ENCODE assay signal across 21 cellular contexts in genomic region chr12:96329018-96329417, GRCh38.
DNase-seq lines count a peak whose midpoint lies in the region; ATAC-seq and TF ChIP-seq lines count a peak whose summit lies in the region.
"Had no signal": no experiment of that assay in that cellular context is flagged by ENCODE, and none has a peak within 500 bp of the region (broad histone marks: within the 10 kb centered on the region; RNA-seq: fewer than 3 reads in every experiment).

No MANE protein-coding gene starts in this region.

- H3K4me2 ChIP-seq in DOHH2 (ENCODE audit: low read length) (peak overlapping the region; percentile 41; the same call in 1 of the 2 replicates), OCI-LY7 (ENCODE audit: low read length) (no peak overlapping the region; the same call in 1 of the 2 replicates)

- H3K4me1 ChIP-seq in DOHH2 (ENCODE audit: control insufficient read depth, low read length) (peaks cover 61% of the 10 kb centered on the region), OCI-LY7 (ENCODE audit: insufficient read depth, low read length, poor library complexity, severe bottlenecking) (peaks cover 65% of the 10 kb centered on the region), gastrocnemius medialis (peaks cover 24 to 28% of the 10 kb centered on the region in 2 donors)
- peaks cover 9 to 43% of the 10 kb centered on the region in 2 donors for H3K4me1 ChIP-seq in naive thymus-derived CD4-positive, alpha-beta T cell (ENCODE audit: control insufficient read depth in 2 of 2, insufficient read depth in 2 of 2, low read length in 2 of 2)

- H3K4me3 ChIP-seq in DOHH2 (ENCODE audit: low read length) (no peak overlapping the region), OCI-LY7 (ENCODE audit: low read depth, low read length, poor library complexity, severe bottlenecking) (no peak overlapping the region), gastrocnemius medialis (no peak overlapping the region)
- no peak overlapping the region for H3K4me3 ChIP-seq in naive thymus-derived CD4-positive, alpha-beta T cell (ENCODE audit: low read length)
- H3K4me3 ChIP-seq: GM12878, SK-N-MC had no signal

- peaks cover 72% of the 10 kb centered on the region for H3K4me1 Mint-ChIP-seq in CD4-positive, alpha-beta T cell (ENCODE audit: low read depth)
- peaks cover 46 to 73% (median 61%) of the 10 kb centered on the region in 7 donors for H3K4me1 Mint-ChIP-seq in naive thymus-derived CD4-positive, alpha-beta T cell

- ATAC-seq in CD4-positive, alpha-beta T cell (ENCODE audit: poor library complexity), result no peak
- ATAC-seq in naive thymus-derived CD4-positive, alpha-beta T cell, result no peak
- no peak for ATAC-seq in gastrocnemius medialis
- ATAC-seq: GM12878 had no signal

- no peaks in the 10 kb centered on the region for H3K27me3 ChIP-seq in CD4-positive, alpha-beta T cell (ENCODE audit: control insufficient read depth, insufficient read depth, low read length)
- H3K27me3 ChIP-seq in DOHH2 (ENCODE audit: control insufficient read depth, low read length) (no peaks in the 10 kb centered on the region), gastrocnemius medialis (no peaks in the 10 kb centered on the region)
- no peaks in the 10 kb centered on the region for H3K27me3 ChIP-seq in naive thymus-derived CD4-positive, alpha-beta T cell (ENCODE audit: control insufficient read depth in 2 of 2, insufficient read depth in 2 of 2, low read length in 2 of 2)

- BruUV-seq in OCI-LY7 (replicated peaks; lab: Mats Ljungman, UMichigan), result no TSS peak

- no peaks in the 10 kb centered on the region for H3K9me2 ChIP-seq in DOHH2 (replicated peaks; ENCODE audit: control insufficient read depth, low read length)
- no peaks in the 10 kb centered on the region for H3K9me2 ChIP-seq in OCI-LY7 (ENCODE audit: insufficient read depth, low read length)

- intact Hi-C loops in CD4-positive, alpha-beta T cell (cut with DNase I, micrococcal nuclease), result loop anchor here in 1 of 2 experiments (5.0 kb wide), 2 partner anchors 33 to 68 kb away; no protein-coding TSS in a partner anchor
- intact Hi-C loops in OCI-LY7 (cut with micrococcal nuclease; ENCODE audit: unreplicated experiment) (loop anchor here (5.0 kb wide), 1 partner anchor 292 kb away; the partner anchor contains the start of gene LTA4H), gastrocnemius medialis (cut with DNase I; ENCODE audit: low total_unique reads) (no loop called here)
- intact Hi-C loops in naive thymus-derived CD4-positive, alpha-beta T cell (cut with micrococcal nuclease), result loop anchor here (2.0 to 5.0 kb wide), 3 partner anchors 14 to 52 kb away; no protein-coding TSS in a partner anchor

- POLR2A ChIA-PET in CD4-positive, alpha-beta T cell (lab: Charles Lee), result interaction anchor here (1.6 to 5.3 kb wide), 2 partner anchors 23 to 70 kb away, joined by 4 to 37 read pairs; partner anchors contain the start of gene CDK17
- POLR2A ChIA-PET in OCI-LY7 (lab: Charles Lee), result interaction anchor here (0.6 to 2.4 kb wide), 6 partner anchors 8 to 1916 kb away, joined by 3 to 8 read pairs (median 5); no protein-coding TSS in a partner anchor
- POLR2A ChIA-PET in naive thymus-derived CD4-positive, alpha-beta T cell (lab: Charles Lee), result interaction anchor here (2.5 kb wide), 1 partner anchor 19 kb away, joined by 6 read pairs; no protein-coding TSS in a partner anchor

- H3K27ac ChIP-seq in CD4-positive, alpha-beta T cell (ENCODE audit: low read depth, low read length), result no peak overlapping the region
- H3K27ac ChIP-seq in DOHH2 (ENCODE audit: low read depth, low read length) (no peak overlapping the region), OCI-LY7 (ENCODE audit: low read depth, low read length, poor library complexity, severe bottlenecking) (peak overlapping the region; percentile 96), gastrocnemius medialis (no peak overlapping the region)
- H3K27ac ChIP-seq in naive thymus-derived CD4-positive, alpha-beta T cell (ENCODE audit: low read depth, low read length), result no peak overlapping the region
- H3K27ac ChIP-seq: C4-2B, SK-N-MC had no signal

- no peaks in the 10 kb centered on the region for H3K27me3 Mint-ChIP-seq in CD4-positive, alpha-beta T cell
- no peaks in the 10 kb centered on the region for H3K27me3 Mint-ChIP-seq in naive thymus-derived CD4-positive, alpha-beta T cell

- no peaks in the 10 kb centered on the region for H3K9me3 ChIP-seq in CD4-positive, alpha-beta T cell (ENCODE audit: control insufficient read depth, low read length)
- no peaks in the 10 kb centered on the region for H3K9me3 ChIP-seq in DOHH2 (ENCODE audit: control insufficient read depth, insufficient read depth, low read length)
- no peaks in the 10 kb centered on the region for H3K9me3 ChIP-seq in OCI-LY7 (ENCODE audit: low read length)
- no peaks in the 10 kb centered on the region for H3K9me3 ChIP-seq in naive thymus-derived CD4-positive, alpha-beta T cell (ENCODE audit: control insufficient read depth in 2 of 3, low read length in 3 of 3)
- H3K9me3 ChIP-seq in gastrocnemius medialis, result no peaks in the 10 kb centered on the region

- H3K9me3 Mint-ChIP-seq in CD4-positive, alpha-beta T cell, result no peaks in the 10 kb centered on the region
- H3K9me3 Mint-ChIP-seq in naive thymus-derived CD4-positive, alpha-beta T cell, result peaks cover 0 to 6% (median 0%) of the 10 kb centered on the region in 11 donors

- H3F3A ChIP-seq in DOHH2 (ENCODE audit: control insufficient read depth, insufficient read depth), result peaks cover 20% of the 10 kb centered on the region

- peaks cover 56% of the 10 kb centered on the region for H3K79me2 ChIP-seq in DOHH2 (ENCODE audit: control insufficient read depth, low read length)
- H3K79me2 ChIP-seq in OCI-LY7 (ENCODE audit: insufficient read depth, low read depth, low read length), result peaks cover 44% of the 10 kb centered on the region

- TF ChIP-seq CTCF in CD4-positive, alpha-beta T cell (IDR thresholded peaks at IDR 0.05), result no peak
- TF ChIP-seq CTCF in DOHH2 (IDR thresholded peaks at IDR 0.05; ENCODE audit: low read depth, low read length, poor library complexity, severe bottlenecking) (no peak), OCI-LY7 (conservative IDR thresholded peaks at IDR 0.05; ENCODE audit: low read length) (no peak), gastrocnemius medialis (IDR thresholded peaks at IDR 0.05 in 4 of 5, conservative IDR thresholded peaks at IDR 0.05 in 1 of 5) (no peak)

- peaks cover 62% of the 10 kb centered on the region for H3K36me3 Mint-ChIP-seq in CD4-positive, alpha-beta T cell (ENCODE audit: low read depth)
- peaks cover 0 to 31% (median 5%) of the 10 kb centered on the region in 5 donors for H3K36me3 Mint-ChIP-seq in naive thymus-derived CD4-positive, alpha-beta T cell

- H3K27ac Mint-ChIP-seq in CD4-positive, alpha-beta T cell, result peak overlapping the region; percentile 76
- peak overlapping the region in 7 of 9 donors; percentile 34 to 93 (median 82) for H3K27ac Mint-ChIP-seq in naive thymus-derived CD4-positive, alpha-beta T cell

- H4K20me1 ChIP-seq in DOHH2 (ENCODE audit: control insufficient read depth, insufficient read depth, low read depth, low read length), result no peaks in the 10 kb centered on the region
- no peaks in the 10 kb centered on the region for H4K20me1 ChIP-seq in OCI-LY7 (ENCODE audit: insufficient read depth, low read length)

- CTCF ChIA-PET in CD4-positive, alpha-beta T cell (lab: Charles Lee), result interaction anchor here (1.4 kb wide), 1 partner anchor 9 kb away, joined by 5 read pairs; no protein-coding TSS in a partner anchor
- CTCF ChIA-PET in OCI-LY7 (lab: Charles Lee; ENCODE audit: unreplicated experiment), result no interaction called here
- CTCF ChIA-PET in naive thymus-derived CD4-positive, alpha-beta T cell (lab: Charles Lee), result interaction anchor here (1.4 kb wide), 1 partner anchor 113 kb away, joined by 5 read pairs; no protein-coding TSS in a partner anchor

- DNase-seq in CD4-positive, alpha-beta T cell, result no peak
- DNase-seq in OCI-LY7 (ENCODE audit: low spot score) (no peak), gastrocnemius medialis (no peak), NCI-H524 (lab: John Stamatoyannopoulos, UW) (no peak)
- no peak for DNase-seq in naive thymus-derived CD4-positive, alpha-beta T cell
- DNase-seq in stimulated activated CD4-positive, alpha-beta T cell treated with anti-CD3 and anti-CD28 coated beads, Interleukin-4, amount 100 ng/mL, for 24 hours, result no peak
- DNase-seq: ACHN; COR-L47; EL; Kasumi-1; MM.1S; NCI-H1105; NCI-H1694; NCI-H2081 treated with DMSO at 0.1 percent for 48 hours; NCI-H748 treated with DMSO at 0.1 percent for 48 hours; NK-92 treated with Interleukin-12 subunit alpha and Interleukin-12 subunit beta, amount 100 ng/mL, for 24 hours; SHP77 had no signal

- no peak overlapping the region for H2AFZ ChIP-seq in OCI-LY7 (ENCODE audit: low read length)

- H3K4me3 Mint-ChIP-seq in CD4-positive, alpha-beta T cell, result no peak overlapping the region
- H3K4me3 Mint-ChIP-seq in naive thymus-derived CD4-positive, alpha-beta T cell, result peak overlapping the region in 2 of 10 donors; percentile 42 to 69

- H3K36me3 ChIP-seq in DOHH2 (ENCODE audit: control insufficient read depth, low read length) (peaks cover 41% of the 10 kb centered on the region), OCI-LY7 (ENCODE audit: insufficient read depth, low read length) (peaks cover 57% of the 10 kb centered on the region), gastrocnemius medialis (peaks cover 0 to 6% of the 10 kb centered on the region in 2 donors)
- H3K36me3 ChIP-seq in naive thymus-derived CD4-positive, alpha-beta T cell (ENCODE audit: control insufficient read depth in 2 of 3, insufficient read depth in 3 of 3, low read length in 3 of 3), result peaks cover 0 to 4% (median 3%) of the 10 kb centered on the region in 3 experiments

- TF ChIP-seq POLR2A in gastrocnemius medialis (IDR thresholded peaks at IDR 0.05), result no peak

- in situ Hi-C loops in gastrocnemius medialis (cut with MboI; ENCODE audit: low sequenced_read_pairs in 4 of 4), result no loop called here
